In the genomic region with DNA sequence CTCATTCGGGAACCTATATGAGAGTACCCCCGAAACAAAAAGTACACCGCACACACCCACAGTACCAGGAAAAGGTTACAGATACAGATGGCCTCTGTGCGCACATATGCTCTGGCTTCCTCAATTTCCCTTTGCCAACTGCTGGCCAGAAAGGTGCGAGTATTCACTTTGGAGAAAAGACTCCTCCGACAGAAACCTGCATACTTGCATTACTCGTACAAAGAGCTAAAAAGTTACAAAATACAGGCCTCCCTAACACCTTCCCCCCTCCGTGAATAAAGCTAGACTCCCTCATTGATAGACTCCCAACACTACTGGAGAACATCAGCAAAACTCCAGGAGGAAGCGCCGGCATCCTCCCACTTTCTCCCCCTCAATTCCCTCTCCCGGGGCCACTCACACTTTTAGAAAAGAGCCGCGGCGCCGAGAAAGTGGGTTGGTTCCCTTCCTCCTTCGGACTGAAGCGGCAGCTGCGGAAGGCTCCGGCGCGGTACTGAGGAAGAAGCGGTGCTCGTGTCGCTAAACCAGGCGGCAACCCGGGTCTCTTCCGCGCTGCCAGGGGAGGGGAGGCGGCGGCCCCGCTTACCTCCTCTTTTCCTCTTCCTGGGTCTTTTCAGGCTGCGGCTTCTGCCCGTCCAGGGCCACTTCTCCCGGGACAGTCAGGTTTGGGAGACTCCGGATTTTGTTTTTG, we compare ENCODE assay signal across 8 cellular contexts. TPM values are rescaled to one million over a fixed set of nuclear protein-coding genes. Genes with fewer than 3 reads are reported as not detected.
DNase-seq lines count a peak whose midpoint lies in the region; ATAC-seq and TF ChIP-seq lines count a peak whose summit lies in the region.

No MANE protein-coding gene starts in this region.

- H3K9me3 ChIP-seq in iPS-20b (ENCODE audit: insufficient read depth, low read depth, low read length): no peaks in the 10 kb centered on the region
- peaks cover 0 to 4% (median under 1%) of the 10 kb centered on the region in 8 donors for H3K9me3 ChIP-seq in spleen

- no peak overlapping the region for H3K27ac ChIP-seq in iPS-20b (ENCODE audit: low read length)
- H3K27ac ChIP-seq in spleen: peak overlapping the region; percentile 94 to 100 (median 97)

- no peak for TF ChIP-seq POLR2A in spleen (IDR thresholded peaks at IDR 0.05)

- WGBS in spleen, 5 donors: 0 to 2% (median 1%) methylated on average over 34 to 35 of the region's 35 CpGs

- in situ Hi-C loops in ACHN (cut with HindIII; ENCODE audit: low pct_ligation_motif_present, low pct_unique_long_range_greater_than_20kb, low sequenced_read_pairs): no loop called here

- H3K4me1 ChIP-seq in iPS-20b (ENCODE audit: insufficient read depth, low read length) (peaks cover 18% of the 10 kb centered on the region), spleen (peaks cover 37 to 82% (median 71%) of the 10 kb centered on the region in 6 donors)

- no peak for ATAC-seq in HG02884 (IDR thresholded peaks at IDR 0.05; ENCODE audit: unreplicated experiment)
- ATAC-seq in GM21526 (IDR thresholded peaks at IDR 0.05; ENCODE audit: low FRiP score, unreplicated experiment): no peak

- peak overlapping the region; percentile 72 for H3K9ac ChIP-seq in iPS-20b (ENCODE audit: low read depth, low read length)

- peak overlapping the region; percentile 98 for H3K4me3 ChIP-seq in H7 (ENCODE audit: insufficient read depth, low read depth, low read length)
- H3K4me3 ChIP-seq in iPS-20b (ENCODE audit: low read length): peak overlapping the region; percentile 92
- peak overlapping the region; percentile 76 to 100 (median 95) for H3K4me3 ChIP-seq in spleen

- DNase-seq in ACHN: peak; percentile 43
- peak; percentile 62 for DNase-seq in H7
- DNase-seq in SW480 (ENCODE audit: low spot score): peak; percentile 9
- peak; percentile 52 for DNase-seq in astrocyte of the hippocampus (ENCODE audit: low read depth, low spot score)
- DNase-seq in spleen: peak; percentile 95

- H3K27me3 ChIP-seq in H7 (ENCODE audit: control insufficient read depth, insufficient read depth, low read length) (no peaks in the 10 kb centered on the region), iPS-20b (ENCODE audit: insufficient read depth, low read length) (peaks cover 8% of the 10 kb centered on the region; the same call in 1 of the 2 replicates), spleen (replicated peaks in 1 of 7) (no peaks in the 10 kb centered on the region)

- H3K36me3 ChIP-seq in H7 (replicated peaks; ENCODE audit: control insufficient read depth, insufficient read depth, low read length): no peaks in the 10 kb centered on the region
- peaks cover 10% of the 10 kb centered on the region for H3K36me3 ChIP-seq in iPS-20b (ENCODE audit: insufficient read depth, low read depth, low read length)
- H3K36me3 ChIP-seq in spleen: peaks cover 0 to 18% (median 6%) of the 10 kb centered on the region in 6 donors

- TF ChIP-seq CTCF in spleen (IDR thresholded peaks at IDR 0.05 in 8 of 11, conservative IDR thresholded peaks at IDR 0.05 in 3 of 11): no peak

- intact Hi-C loops in spleen (cut with DNase I; ENCODE audit: low total_unique reads): no loop called here

RNA-seq across cellular contexts. Expression of gene FBXW7, which starts 1.2 kb away (rescaled TPM):
- total RNA-seq in H7 (2014; rRNA removed; shearing (Covaris generic)): 12.7 and 22.7 TPM in 2 replicates
- total RNA-seq in spleen: 100 to 1,000 TPM in 2 of 7 donors, 10 to 100 TPM in 5; 68.2 to 140 (median 96.7) TPM
- 10 to 100 TPM; 11.5 to 20.5 (median 15.4) TPM for polyA plus RNA-seq in spleen

Comparison
In these comparisons a context has a peak if more than half of its experiments do, and no peak if none do; other contexts are left out.
1. DNase-seq: peak in every context shown above with its lines; median percentile 95 in spleen; 62 in H7; 52 in astrocyte of the hippocampus; 43 in ACHN; 9 in SW480.